ENCODE assay signal across 9 cellular contexts in genomic region chr12:113354192-113354591, GRCh38. TPM values are rescaled to one million over a fixed set of nuclear protein-coding genes. Genes with fewer than 3 reads are reported as not detected.
"Had no signal": no experiment of that assay in that cellular context is flagged by ENCODE, and none has a peak within 500 bp of the region (broad histone marks: within the 10 kb centered on the region; RNA-seq: fewer than 3 reads in every experiment).

No MANE protein-coding gene starts in this region.

RNA-seq across cellular contexts. Expression of gene SDS, which starts 49.5 kb away (rescaled TPM):
- total RNA-seq: kidney epithelial cell, left ventricle myocardium inferior, left ventricle myocardium superior, lung microvascular endothelial cell, mammary epithelial cell, mesothelial cell of epicardium, myocyte had no signal
- polyA plus RNA-seq: keratinocyte; mammary epithelial cell; naive thymus-derived CD4-positive, alpha-beta T cell had no signal
